In the genomic region with DNA sequence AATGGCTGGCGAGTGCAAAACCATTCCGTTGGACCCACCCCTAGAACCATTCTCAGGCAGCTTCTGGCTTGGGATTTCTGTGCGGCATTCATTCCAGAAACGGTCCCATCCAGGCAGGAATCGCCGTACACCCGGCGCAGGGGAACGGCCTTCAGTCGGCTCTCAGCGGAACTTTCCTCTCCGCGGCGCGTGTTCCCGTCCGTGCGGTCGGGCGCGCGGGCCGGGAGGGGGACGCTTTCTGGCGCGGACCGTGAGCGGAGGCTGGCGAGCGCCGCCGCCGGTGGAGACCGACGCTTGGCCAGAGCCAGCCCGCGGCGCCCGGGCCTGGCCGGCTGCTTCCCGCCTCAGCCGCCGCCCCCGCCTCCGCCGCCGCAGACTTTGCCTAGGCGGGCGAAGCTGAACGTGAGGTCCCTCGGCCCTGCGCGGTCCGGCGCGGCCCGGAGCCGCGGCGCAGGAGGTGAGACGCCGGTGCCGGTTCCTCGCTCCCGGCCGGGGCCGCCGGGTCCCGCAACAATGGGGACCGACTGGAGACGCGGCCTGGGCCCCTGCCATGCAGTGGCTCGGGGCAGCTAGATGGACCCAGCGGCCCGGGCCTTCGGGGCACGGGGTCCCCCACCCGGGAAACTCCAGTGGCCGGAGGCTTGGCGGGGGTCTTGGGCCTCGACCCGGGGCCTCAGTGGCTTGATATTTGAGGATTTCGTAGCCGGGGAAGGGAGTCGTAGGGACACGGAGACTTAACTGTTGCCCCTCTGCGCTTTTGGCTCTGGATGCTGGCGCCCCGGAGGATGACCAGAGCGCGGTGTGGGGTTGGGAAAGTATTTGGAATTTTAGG, we compare ENCODE assay signal across 1 cellular context.
A peak's percentile ranks its signal among the peaks of the same experiment; 100 is the strongest.
TF ChIP-seq lines count a peak whose summit lies in the region.

A gene with protein sequence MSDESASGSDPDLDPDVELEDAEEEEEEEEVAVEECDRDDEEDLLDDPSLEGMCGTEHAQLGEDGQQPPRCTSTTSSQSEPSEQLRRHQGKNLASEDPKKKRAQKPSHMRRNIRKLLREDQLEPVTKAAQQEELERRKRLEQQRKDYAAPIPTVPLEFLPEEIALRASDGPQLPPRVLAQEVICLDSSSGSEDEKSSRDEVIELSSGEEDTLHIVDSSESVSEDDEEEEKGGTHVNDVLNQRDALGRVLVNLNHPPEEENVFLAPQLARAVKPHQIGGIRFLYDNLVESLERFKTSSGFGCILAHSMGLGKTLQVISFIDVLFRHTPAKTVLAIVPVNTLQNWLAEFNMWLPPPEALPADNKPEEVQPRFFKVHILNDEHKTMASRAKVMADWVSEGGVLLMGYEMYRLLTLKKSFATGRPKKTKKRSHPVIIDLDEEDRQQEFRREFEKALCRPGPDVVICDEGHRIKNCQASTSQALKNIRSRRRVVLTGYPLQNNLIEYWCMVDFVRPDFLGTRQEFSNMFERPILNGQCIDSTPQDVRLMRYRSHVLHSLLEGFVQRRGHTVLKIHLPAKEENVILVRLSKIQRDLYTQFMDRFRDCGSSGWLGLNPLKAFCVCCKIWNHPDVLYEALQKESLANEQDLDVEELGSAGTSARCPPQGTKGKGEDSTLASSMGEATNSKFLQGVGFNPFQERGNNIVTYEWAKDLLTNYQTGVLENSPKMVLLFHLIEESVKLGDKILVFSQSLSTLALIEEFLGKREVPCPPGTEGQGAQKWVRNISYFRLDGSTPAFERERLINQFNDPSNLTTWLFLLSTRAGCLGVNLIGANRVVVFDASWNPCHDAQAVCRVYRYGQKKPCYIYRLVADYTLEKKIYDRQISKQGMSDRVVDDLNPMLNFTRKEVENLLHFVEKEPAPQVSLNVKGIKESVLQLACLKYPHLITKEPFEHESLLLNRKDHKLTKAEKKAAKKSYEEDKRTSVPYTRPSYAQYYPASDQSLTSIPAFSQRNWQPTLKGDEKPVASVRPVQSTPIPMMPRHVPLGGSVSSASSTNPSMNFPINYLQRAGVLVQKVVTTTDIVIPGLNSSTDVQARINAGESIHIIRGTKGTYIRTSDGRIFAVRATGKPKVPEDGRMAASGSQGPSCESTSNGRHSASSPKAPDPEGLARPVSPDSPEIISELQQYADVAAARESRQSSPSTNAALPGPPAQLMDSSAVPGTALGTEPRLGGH (N-terminal part only) (plus strand): TSS at position 261 of the 832 bp plus-strand sequence. CDS start 51,702 bp downstream, outside the sequence.

TF ChIP-seq in HCT116, 20 proteins besides CTCF, POLR2A, EP300 and RAD21 (continued from another document):
- TF ChIP-seq, protein P1, sequence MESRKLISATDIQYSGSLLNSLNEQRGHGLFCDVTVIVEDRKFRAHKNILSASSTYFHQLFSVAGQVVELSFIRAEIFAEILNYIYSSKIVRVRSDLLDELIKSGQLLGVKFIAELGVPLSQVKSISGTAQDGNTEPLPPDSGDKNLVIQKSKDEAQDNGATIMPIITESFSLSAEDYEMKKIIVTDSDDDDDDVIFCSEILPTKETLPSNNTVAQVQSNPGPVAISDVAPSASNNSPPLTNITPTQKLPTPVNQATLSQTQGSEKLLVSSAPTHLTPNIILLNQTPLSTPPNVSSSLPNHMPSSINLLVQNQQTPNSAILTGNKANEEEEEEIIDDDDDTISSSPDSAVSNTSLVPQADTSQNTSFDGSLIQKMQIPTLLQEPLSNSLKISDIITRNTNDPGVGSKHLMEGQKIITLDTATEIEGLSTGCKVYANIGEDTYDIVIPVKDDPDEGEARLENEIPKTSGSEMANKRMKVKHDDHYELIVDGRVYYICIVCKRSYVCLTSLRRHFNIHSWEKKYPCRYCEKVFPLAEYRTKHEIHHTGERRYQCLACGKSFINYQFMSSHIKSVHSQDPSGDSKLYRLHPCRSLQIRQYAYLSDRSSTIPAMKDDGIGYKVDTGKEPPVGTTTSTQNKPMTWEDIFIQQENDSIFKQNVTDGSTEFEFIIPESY (IDR thresholded peaks at IDR 0.05; ENCODE audit: extremely low read depth, insufficient replicate concordance, low read length), result peak; percentile 59
- TF ChIP-seq CBX3 (IDR thresholded peaks at IDR 0.05; ENCODE audit: low read depth) (peak; percentile 99), ELF1 (IDR thresholded peaks at IDR 0.05; ENCODE audit: borderline replicate concordance, low read depth) (no peak), JUND (IDR thresholded peaks at IDR 0.05) (no peak), SIN3A (IDR thresholded peaks at IDR 0.05; ENCODE audit: low read depth) (peak; percentile 92), FOSL1 (IDR thresholded peaks at IDR 0.05; ENCODE audit: low read depth) (no peak), SRF (IDR thresholded peaks at IDR 0.05; ENCODE audit: low read depth) (peak; percentile 68), EZH2phosphoT487 (IDR thresholded peaks at IDR 0.05; ENCODE audit: borderline replicate concordance) (no peak), ZFX (IDR thresholded peaks at IDR 0.05) (peak; percentile 98), YY1 (IDR thresholded peaks at IDR 0.05; ENCODE audit: extremely low read depth, insufficient replicate concordance, low read depth, low read length) (peak; percentile 88)
- TF ChIP-seq, protein P2, sequence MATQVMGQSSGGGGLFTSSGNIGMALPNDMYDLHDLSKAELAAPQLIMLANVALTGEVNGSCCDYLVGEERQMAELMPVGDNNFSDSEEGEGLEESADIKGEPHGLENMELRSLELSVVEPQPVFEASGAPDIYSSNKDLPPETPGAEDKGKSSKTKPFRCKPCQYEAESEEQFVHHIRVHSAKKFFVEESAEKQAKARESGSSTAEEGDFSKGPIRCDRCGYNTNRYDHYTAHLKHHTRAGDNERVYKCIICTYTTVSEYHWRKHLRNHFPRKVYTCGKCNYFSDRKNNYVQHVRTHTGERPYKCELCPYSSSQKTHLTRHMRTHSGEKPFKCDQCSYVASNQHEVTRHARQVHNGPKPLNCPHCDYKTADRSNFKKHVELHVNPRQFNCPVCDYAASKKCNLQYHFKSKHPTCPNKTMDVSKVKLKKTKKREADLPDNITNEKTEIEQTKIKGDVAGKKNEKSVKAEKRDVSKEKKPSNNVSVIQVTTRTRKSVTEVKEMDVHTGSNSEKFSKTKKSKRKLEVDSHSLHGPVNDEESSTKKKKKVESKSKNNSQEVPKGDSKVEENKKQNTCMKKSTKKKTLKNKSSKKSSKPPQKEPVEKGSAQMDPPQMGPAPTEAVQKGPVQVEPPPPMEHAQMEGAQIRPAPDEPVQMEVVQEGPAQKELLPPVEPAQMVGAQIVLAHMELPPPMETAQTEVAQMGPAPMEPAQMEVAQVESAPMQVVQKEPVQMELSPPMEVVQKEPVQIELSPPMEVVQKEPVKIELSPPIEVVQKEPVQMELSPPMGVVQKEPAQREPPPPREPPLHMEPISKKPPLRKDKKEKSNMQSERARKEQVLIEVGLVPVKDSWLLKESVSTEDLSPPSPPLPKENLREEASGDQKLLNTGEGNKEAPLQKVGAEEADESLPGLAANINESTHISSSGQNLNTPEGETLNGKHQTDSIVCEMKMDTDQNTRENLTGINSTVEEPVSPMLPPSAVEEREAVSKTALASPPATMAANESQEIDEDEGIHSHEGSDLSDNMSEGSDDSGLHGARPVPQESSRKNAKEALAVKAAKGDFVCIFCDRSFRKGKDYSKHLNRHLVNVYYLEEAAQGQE (IDR thresholded peaks at IDR 0.05; ENCODE audit: low read depth), result no peak
- TF ChIP-seq, protein P3, sequence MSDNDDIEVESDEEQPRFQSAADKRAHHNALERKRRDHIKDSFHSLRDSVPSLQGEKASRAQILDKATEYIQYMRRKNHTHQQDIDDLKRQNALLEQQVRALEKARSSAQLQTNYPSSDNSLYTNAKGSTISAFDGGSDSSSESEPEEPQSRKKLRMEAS (IDR thresholded peaks at IDR 0.05), result peak; percentile 87
TF ChIP-seq in HCT116: peak in this region for 11.
